Comparison of ENCODE assay signal across 8 cellular contexts in genomic region chr16:73015612-73016487, GRCh38. TPM values are rescaled to one million over a fixed set of nuclear protein-coding genes. Genes with fewer than 3 reads are reported as not detected.
A peak's percentile ranks its signal among the peaks of the same experiment; 100 is the strongest.
DNase-seq lines count a peak whose midpoint lies in the region; ATAC-seq and TF ChIP-seq lines count a peak whose summit lies in the region.

No MANE protein-coding gene starts in this region.

- no peak overlapping the region for H3K27ac Mint-ChIP-seq in natural killer cell treated with Interleukin-12 subunit alpha and Interleukin-12 subunit beta and Interleukin-15 and Interleukin-18, amount 100 ng/mL, for 72 hours

- DNase-seq in OCI-M1 (lab: John Stamatoyannopoulos, UW): peak; percentile 3
- no peak for DNase-seq in dermis blood vessel endothelial cell
- DNase-seq in GM03348 (ENCODE audit: low spot score): no peak
- DNase-seq in natural killer cell treated with Interleukin-12 subunit alpha and Interleukin-12 subunit beta and Interleukin-15 and Interleukin-18, amount 100 ng/mL, for 72 hours (ENCODE audit: low spot score): no peak
- no peak for DNase-seq in activated CD8-positive, alpha-beta memory T cell treated with anti-CD3 and anti-CD28 coated beads, Interleukin-2, amount 50 U/mL, for 48 hours

- no peaks in the 10 kb centered on the region for H3K27me3 ChIP-seq in parathyroid adenoma (ENCODE audit: control insufficient read depth, insufficient read depth, low read length)

- no peak overlapping the region for H3K4me3 ChIP-seq in parathyroid adenoma (ENCODE audit: low read depth, low read length)

- H3K4me2 ChIP-seq in parathyroid adenoma (ENCODE audit: low read length): peak overlapping the region; percentile 37

- ATAC-seq in GM19043 (IDR thresholded peaks at IDR 0.05; ENCODE audit: low read depth, unreplicated experiment): peak; percentile 89
- peak; percentile 81 for ATAC-seq in HG02973 (IDR thresholded peaks at IDR 0.05; ENCODE audit: unreplicated experiment)
- ATAC-seq in natural killer cell treated with Interleukin-12 subunit alpha and Interleukin-12 subunit beta and Interleukin-15 and Interleukin-18, amount 100 ng/mL, for 72 hours: no peak

- peaks cover 4 to 14% of the 10 kb centered on the region in 2 donors for H3K4me1 Mint-ChIP-seq in natural killer cell treated with Interleukin-12 subunit alpha and Interleukin-12 subunit beta and Interleukin-15 and Interleukin-18, amount 100 ng/mL, for 72 hours (ENCODE audit: low read depth in 2 of 2)

- peaks cover 78% of the 10 kb centered on the region for H3K79me2 ChIP-seq in parathyroid adenoma

- no peak for TF ChIP-seq CTCF in parathyroid adenoma (IDR thresholded peaks at IDR 0.05)

- peaks cover 39% of the 10 kb centered on the region for H3K4me1 ChIP-seq in parathyroid adenoma

- H3K4me3 Mint-ChIP-seq in natural killer cell treated with Interleukin-12 subunit alpha and Interleukin-12 subunit beta and Interleukin-15 and Interleukin-18, amount 100 ng/mL, for 72 hours: no peak overlapping the region

- no peaks in the 10 kb centered on the region for H3K27me3 Mint-ChIP-seq in natural killer cell treated with Interleukin-12 subunit alpha and Interleukin-12 subunit beta and Interleukin-15 and Interleukin-18, amount 100 ng/mL, for 72 hours

- no peaks in the 10 kb centered on the region for H3K9me3 ChIP-seq in parathyroid adenoma (ENCODE audit: control insufficient read depth, low read length)

- H3K36me3 Mint-ChIP-seq in natural killer cell treated with Interleukin-12 subunit alpha and Interleukin-12 subunit beta and Interleukin-15 and Interleukin-18, amount 100 ng/mL, for 72 hours: no peaks in the 10 kb centered on the region

- no peak overlapping the region for H3K9ac ChIP-seq in parathyroid adenoma

- no peaks in the 10 kb centered on the region for H3K9me3 Mint-ChIP-seq in natural killer cell treated with Interleukin-12 subunit alpha and Interleukin-12 subunit beta and Interleukin-15 and Interleukin-18, amount 100 ng/mL, for 72 hours

- peak overlapping the region; percentile 33 for H3K27ac ChIP-seq in parathyroid adenoma

- H2AFZ ChIP-seq in parathyroid adenoma: no peak overlapping the region

- no peaks in the 10 kb centered on the region for H3K36me3 ChIP-seq in parathyroid adenoma (ENCODE audit: control insufficient read depth, insufficient read depth, low read length)

RNA-seq across cellular contexts. Expression of gene ZFHX3, which starts 32.1 kb away (rescaled TPM):
- 5.6 and 9.1 TPM in 2 replicates for total RNA-seq in dermis blood vessel endothelial cell
- under 1 TPM; 0.50 to 0.78 TPM for total RNA-seq in natural killer cell treated with Interleukin-12 subunit alpha and Interleukin-12 subunit beta and Interleukin-15 and Interleukin-18, amount 100 ng/mL, for 72 hours

Comparison
In these comparisons a context has a peak if more than half of its experiments do, and no peak if none do; other contexts are left out.
1. ATAC-seq: peak in GM19043 (single experiment) and HG02973 (single experiment); none in natural killer cell treated with Interleukin-12 subunit alpha and Interleukin-12 subunit beta and Interleukin-15 and Interleukin-18, amount 100 ng/mL, for 72 hours (0 of 2).